8 cellular contexts compared by ENCODE assay signal in genomic region chr2:218892693-218893348, GRCh38. TPM values are rescaled to one million over a fixed set of nuclear protein-coding genes. Genes with fewer than 3 reads are reported as not detected.
DNase-seq lines count a peak whose midpoint lies in the region; ATAC-seq and TF ChIP-seq lines count a peak whose summit lies in the region.

No MANE protein-coding gene starts in this region.

- H3K27me3 ChIP-seq in ACC112 (ENCODE audit: insufficient read depth, low read length) (peaks cover 62% of the 10 kb centered on the region), lower lobe of right lung (ENCODE audit: low read depth) (peaks cover 52% of the 10 kb centered on the region)

- no peaks in the 10 kb centered on the region for H3K27me3 Mint-ChIP-seq in central memory CD8-positive, alpha-beta T cell

- DNase-seq in NCI-H2196 treated with DMSO at 0.1 percent for 48 hours (lab: John Stamatoyannopoulos, UW; ENCODE audit: unreplicated experiment) (peak; percentile 80), lower lobe of right lung (peak; percentile 82)
- DNase-seq in central memory CD8-positive, alpha-beta T cell (ENCODE audit: low spot score in 2 of 2): peak; percentile 83 to 85
- DNase-seq in stimulated activated CD4-positive, alpha-beta T cell treated with anti-CD3 and anti-CD28 coated beads, TNF-alpha, amount 100 ng/mL, for 24 hours (ENCODE audit: low read depth in 3 of 3): peak; percentile 60 to 83 (median 69)

- no peak overlapping the region for H3K27ac ChIP-seq in ACC112 (ENCODE audit: low read depth, low read length)
- peak overlapping the region; percentile 31 for H3K27ac ChIP-seq in lower lobe of right lung

- H3K9me3 Mint-ChIP-seq in central memory CD8-positive, alpha-beta T cell: no peaks in the 10 kb centered on the region

- ATAC-seq in GM18517 (IDR thresholded peaks at IDR 0.05; ENCODE audit: unreplicated experiment) (peak; percentile 47), HG03025 (IDR thresholded peaks at IDR 0.05; ENCODE audit: low FRiP score, unreplicated experiment) (peak; percentile 37), lower lobe of right lung (peak; percentile 81 to 88)
- peak; percentile 61 to 63 for ATAC-seq in activated CD4-positive, CD25-positive, alpha-beta regulatory T cell treated with anti-CD3 and anti-CD28 coated beads, Interleukin-2, amount 50 U/mL, for 24 hours
- peak; percentile 66 for ATAC-seq in central memory CD8-positive, alpha-beta T cell (replicated peaks; ENCODE audit: extremely low read depth, poor library complexity, severe bottlenecking)

- peak; percentile 61 for TF ChIP-seq CTCF in lower lobe of right lung (IDR thresholded peaks at IDR 0.05)

- H2AFZ ChIP-seq in ACC112 (ENCODE audit: low read length, unreplicated experiment): peak overlapping the region; percentile 64

- peaks cover 13% of the 10 kb centered on the region for H3K4me1 ChIP-seq in ACC112 (ENCODE audit: control insufficient read depth, insufficient read depth, low read length, unreplicated experiment)
- peaks cover 37% of the 10 kb centered on the region for H3K4me1 ChIP-seq in lower lobe of right lung

- H3K79me2 ChIP-seq in ACC112 (ENCODE audit: control insufficient read depth, insufficient read depth, low read length, unreplicated experiment): no peaks in the 10 kb centered on the region

- H3K36me3 ChIP-seq in ACC112 (ENCODE audit: insufficient read depth, low read length): no peaks in the 10 kb centered on the region
- H3K36me3 ChIP-seq in lower lobe of right lung: no peaks in the 10 kb centered on the region

- peaks cover 50% of the 10 kb centered on the region for H3K4me1 Mint-ChIP-seq in central memory CD8-positive, alpha-beta T cell

- no peaks in the 10 kb centered on the region for H3K9me3 ChIP-seq in lower lobe of right lung

- peak overlapping the region; percentile 68 for H3K4me3 Mint-ChIP-seq in central memory CD8-positive, alpha-beta T cell

- H3K4me3 ChIP-seq in ACC112 (ENCODE audit: low read depth, low read length) (peak overlapping the region; percentile 72), lower lobe of right lung (peak overlapping the region; percentile 47)

- intact Hi-C loops in lower lobe of right lung (cut with DNase I): no loop called here

- peaks cover 43% of the 10 kb centered on the region for H3K36me3 Mint-ChIP-seq in central memory CD8-positive, alpha-beta T cell (ENCODE audit: insufficient read depth)

- peak overlapping the region; percentile 91 for H3K27ac Mint-ChIP-seq in central memory CD8-positive, alpha-beta T cell (ENCODE audit: low read depth)

RNA-seq across cellular contexts. Expression of gene WNT10A, which starts 12.2 kb away (rescaled TPM):
- total RNA-seq in lower lobe of right lung: 0.35 TPM

RNA-seq across cellular contexts. Expression of gene WNT6, which starts 33.2 kb away (rescaled TPM):
- total RNA-seq in lower lobe of right lung: 0.44 TPM
